In the genomic region with DNA sequence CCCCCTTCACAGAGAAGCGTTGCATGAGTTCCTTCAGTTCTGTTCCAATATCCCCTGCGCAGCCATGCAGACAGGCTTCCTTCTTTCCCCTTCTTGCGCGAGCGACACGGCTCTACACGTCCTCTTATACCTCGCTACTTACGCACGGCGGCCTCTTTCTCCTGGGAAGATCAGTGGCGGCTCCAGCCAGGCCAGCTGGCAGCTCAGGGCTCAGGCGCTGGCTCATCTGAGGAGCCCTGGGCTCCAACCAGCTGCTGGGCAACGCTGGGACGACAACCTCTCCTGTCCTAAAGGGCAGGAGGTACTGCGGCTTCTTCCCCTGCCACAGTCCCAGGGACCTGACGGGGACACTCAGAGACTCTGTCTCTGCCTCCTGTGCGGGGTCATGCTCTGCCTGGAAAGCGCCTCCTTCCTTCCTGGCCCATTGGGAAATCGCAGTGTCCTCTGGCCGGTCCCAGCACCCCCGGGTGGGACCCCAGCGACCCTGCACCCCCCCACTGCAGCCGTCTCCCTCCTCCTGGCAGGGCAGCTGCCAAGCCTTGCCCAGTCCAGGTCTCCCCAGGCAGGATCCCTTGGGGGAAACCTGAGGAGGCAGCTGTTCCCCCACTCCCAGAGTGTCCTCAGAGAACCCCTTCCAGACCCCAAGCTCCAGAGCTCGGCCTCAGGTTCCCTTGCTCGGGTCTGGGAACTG, we compare ENCODE assay signal across 15 cellular contexts. TPM values are rescaled to one million over a fixed set of nuclear protein-coding genes. Genes with fewer than 3 reads are reported as not detected.
"Had no signal": no experiment of that assay in that cellular context is flagged by ENCODE, and none has a peak within 500 bp of the region (broad histone marks: within the 10 kb centered on the region; RNA-seq: fewer than 3 reads in every experiment).

No MANE protein-coding gene starts in this region.

- H3K36me3 ChIP-seq: esophagus squamous epithelium, thoracic aorta had no signal

- DNase-seq: activated CD4-positive, alpha-beta T cell treated with anti-CD3 and anti-CD28 coated beads for 4 hours; activated CD8-positive, alpha-beta memory T cell treated with anti-CD3 and anti-CD28 coated beads, Interleukin-2, amount 50 U/mL, for 48 hours; activated CD8-positive, alpha-beta T cell treated with anti-CD3 and anti-CD28 coated beads, Interleukin-2, amount 10 ng/mL, durations not matched to agents 7 days and 5 days; activated naive CD4-positive, alpha-beta T cell; aorta; esophagus squamous epithelium; foreskin fibroblast; head of caudate nucleus; left colon; naive thymus-derived CD8-positive, alpha-beta T cell; stimulated activated CD4-positive, alpha-beta T cell treated with anti-CD3 and anti-CD28 coated beads, Interleukin-15, amount 100 ng/mL, for 24 hours; stimulated activated CD4-positive, alpha-beta T cell treated with anti-CD3 and anti-CD28 coated beads, Interleukin-4, amount 100 ng/mL, for 24 hours; stimulated activated naive CD8-positive, alpha-beta T cell treated with anti-CD3 and anti-CD28 coated beads, Interleukin-15, amount 100 ng/mL, for 72 hours had no signal

- H3K4me3 ChIP-seq: esophagus squamous epithelium, thoracic aorta had no signal

- H3K9me3 ChIP-seq: esophagus squamous epithelium, thoracic aorta had no signal

- H3K27ac ChIP-seq: esophagus squamous epithelium, thoracic aorta, VCaP had no signal

- ATAC-seq: activated CD8-positive, alpha-beta T cell treated with anti-CD3 and anti-CD28 coated beads, Interleukin-2, amount 10 ng/mL, durations not matched to agents 7 days and 5 days; left colon; naive thymus-derived CD8-positive, alpha-beta T cell; stimulated activated naive CD8-positive, alpha-beta T cell treated with anti-CD3 and anti-CD28 coated beads, Interleukin-15, amount 100 ng/mL, for 72 hours had no signal

RNA-seq across cellular contexts. Expression of a gene that starts 5.0 kb away (rescaled TPM):
- polyA plus RNA-seq: naive thymus-derived CD8-positive, alpha-beta T cell had no signal
